ENCODE assay signal across 3 cellular contexts in genomic region chr6:106611030-106611429, GRCh38.
"Had no signal": no experiment of that assay in that cellular context is flagged by ENCODE, and none has a peak within 500 bp of the region (broad histone marks: within the 10 kb centered on the region; RNA-seq: fewer than 3 reads in every experiment).

No MANE protein-coding gene starts in this region.

- DNase-seq: GDM1, GF-D8 had no signal

- ATAC-seq: GM12878 had no signal

- H3K4me3 ChIP-seq: GM12878 had no signal
